ENCODE assay signal across 13 cellular contexts in genomic region chr2:150586858-150587257, GRCh38.
DNase-seq lines count a peak whose midpoint lies in the region; ATAC-seq and TF ChIP-seq lines count a peak whose summit lies in the region.
"Had no signal": no experiment of that assay in that cellular context is flagged by ENCODE, and none has a peak within 500 bp of the region (broad histone marks: within the 10 kb centered on the region; RNA-seq: fewer than 3 reads in every experiment).

No MANE protein-coding gene starts in this region.

- H3K27me3 ChIP-seq in adipocyte (replicated peaks; ENCODE audit: control insufficient read depth, insufficient read depth, low read length) (no peaks in the 10 kb centered on the region), vagina (no peaks in the 10 kb centered on the region)

- H3K4me3 ChIP-seq in adipocyte (ENCODE audit: low read length) (peak overlapping the region; percentile 51), vagina (no peak overlapping the region)

- TF ChIP-seq CTCF in vagina (IDR thresholded peaks at IDR 0.05) = no peak

- DNase-seq in Right ventricle myocardium superior (no peak), cardiac septum (ENCODE audit: low spot score) (no peak), adipocyte (ENCODE audit: low read depth) (peak; percentile 80), foreskin melanocyte (peak; percentile 68), vagina (ENCODE audit: extremely low spot score in 2 of 2) (no peak), activated T-cell treated with anti-CD3 and anti-CD28 coated beads for 4 hours (no peak)
- no peak for DNase-seq in activated T-cell treated with anti-CD3 and anti-CD28 coated beads, Interleukin-2, amount 50 U/mL, for 1 hour
- DNase-seq: activated CD4-positive, alpha-beta T cell treated with anti-CD3 and anti-CD28 coated beads, Interleukin-2, amount 50 U/mL, for 48 hours; immature natural killer cell; NCI-H446; stimulated activated naive CD4-positive, alpha-beta T cell had no signal

- H3K36me3 ChIP-seq in adipocyte (ENCODE audit: control insufficient read depth, insufficient read depth, low read length, severe bottlenecking) = no peaks in the 10 kb centered on the region
- no peaks in the 10 kb centered on the region for H3K36me3 ChIP-seq in vagina

- ATAC-seq in Right ventricle myocardium superior (ENCODE audit: poor library complexity) (peak; percentile 34), GM18873 (IDR thresholded peaks at IDR 0.05; ENCODE audit: low FRiP score, unreplicated experiment) (no peak)

- no peak for TF ChIP-seq POLR2A in vagina (IDR thresholded peaks at IDR 0.05)

- intact Hi-C loops in Right ventricle myocardium superior (cut with DNase I) (no loop called here), cardiac septum (cut with DNase I) (no loop called here), vagina (cut with DNase I) (no loop called here)

- H3K27ac ChIP-seq in vagina = peak overlapping the region; percentile 26
- H3K27ac ChIP-seq: KMS-11 had no signal

- H3K4me1 ChIP-seq in adipocyte (ENCODE audit: control insufficient read depth, insufficient read depth, low read length) (peaks cover 40% of the 10 kb centered on the region), vagina (peaks cover 7% of the 10 kb centered on the region)

- peak overlapping the region; percentile 65 for H3K9ac ChIP-seq in adipocyte (ENCODE audit: low read length)
- H3K9ac ChIP-seq: KMS-11 had no signal

- no peaks in the 10 kb centered on the region for H3K9me3 ChIP-seq in adipocyte (ENCODE audit: control insufficient read depth, low read length)
- no peaks in the 10 kb centered on the region for H3K9me3 ChIP-seq in vagina

Comparison
In these comparisons a context has a peak if more than half of its experiments do, and no peak if none do; other contexts are left out.
1. DNase-seq: peak in adipocyte (single experiment) and foreskin melanocyte (single experiment); none in Right ventricle myocardium superior (single experiment), cardiac septum (single experiment), vagina (0 of 2), activated T-cell treated with anti-CD3 and anti-CD28 coated beads for 4 hours (single experiment) and activated T-cell treated with anti-CD3 and anti-CD28 coated beads, Interleukin-2, amount 50 U/mL, for 1 hour (single experiment).